9 cellular contexts compared by ENCODE assay signal in genomic region chr13:27455331-27455855, GRCh38. TPM values are rescaled to one million over a fixed set of nuclear protein-coding genes. Genes with fewer than 3 reads are reported as not detected.
A peak's percentile ranks its signal among the peaks of the same experiment; 100 is the strongest.
DNase-seq lines count a peak whose midpoint lies in the region; ATAC-seq, FAIRE-seq and TF ChIP-seq lines count a peak whose summit lies in the region.
"Had no signal": no experiment of that assay in that cellular context is flagged by ENCODE, and none has a peak within 500 bp of the region (broad histone marks: within the 10 kb centered on the region; RNA-seq: fewer than 3 reads in every experiment).

No MANE protein-coding gene starts in this region.

- H3K27ac ChIP-seq in right cardiac atrium (ENCODE audit: low read length): no peak overlapping the region
- no peak overlapping the region for H3K27ac ChIP-seq in HepG2 (ENCODE audit: extremely low read length, insufficient read depth, low read length)
- peak overlapping the region; percentile 7 to 27 for H3K27ac ChIP-seq in uterus

- H2AFZ ChIP-seq in HepG2 (ENCODE audit: low read length): peak overlapping the region; percentile 87

- no peak for FAIRE-seq in HepG2 (lab: Jason Lieb, UNC)

- ATAC-seq in right cardiac atrium (no peak), left cardiac atrium (no peak), HepG2 (peak; percentile 31; the same call in 1 of the 3 replicates)
- peak; percentile 50 for ATAC-seq in activated CD8-positive, alpha-beta memory T cell treated with anti-CD3 and anti-CD28 coated beads, Interleukin-2, amount 10 ng/mL, durations not matched to agents 7 days and 5 days

- BruUV-seq in HepG2 (replicated peaks; lab: Mats Ljungman, UMichigan): no TSS peak

- H3K4me1 ChIP-seq in right cardiac atrium (ENCODE audit: control insufficient read depth, insufficient read depth, low read length) (peaks cover 3% of the 10 kb centered on the region), HepG2 (ENCODE audit: insufficient read depth, low read length) (peaks cover 35% of the 10 kb centered on the region), uterus (no peaks in the 10 kb centered on the region)

- POLR2A ChIA-PET in HepG2 (lab: Yijun Ruan, JAX): interaction anchor here (1.0 to 1.5 kb wide), 3 partner anchors 24 to 60 kb away, joined by 3 to 4 read pairs (median 3); no protein-coding TSS in a partner anchor

- H3K9ac ChIP-seq in HepG2 (ENCODE audit: insufficient read depth, low read depth, low read length): peak overlapping the region; percentile 56

- H3K27me3 ChIP-seq in right cardiac atrium (ENCODE audit: control insufficient read depth, insufficient read depth) (no peaks in the 10 kb centered on the region), HepG2 (ENCODE audit: control insufficient read depth in 1 of 2, insufficient read depth in 2 of 2, low read length in 2 of 2) (no peaks in the 10 kb centered on the region; a peak in 1 of 5 replicates), uterus (no peaks in the 10 kb centered on the region)

- peaks cover 33% of the 10 kb centered on the region for H3K4me1 Mint-ChIP-seq in activated CD8-positive, alpha-beta memory T cell treated with anti-CD3 and anti-CD28 coated beads, Interleukin-2, amount 10 ng/mL, durations not matched to agents 7 days and 5 days
- H3K4me1 Mint-ChIP-seq in glutamatergic neuron (ENCODE audit: low read depth, unreplicated experiment): no peaks in the 10 kb centered on the region

- WGBS in right cardiac atrium: 29% methylated on average over 5 of the region's 5 CpGs
- WGBS in HepG2 (ENCODE audit: low lambda C conversion rate): 0% methylated on average over 5 of the region's 5 CpGs

- no peaks in the 10 kb centered on the region for H4K20me1 ChIP-seq in HepG2 (ENCODE audit: insufficient read depth, low read length)

- CTCF ChIA-PET in activated CD8-positive, alpha-beta memory T cell treated with anti-CD3 and anti-CD28 coated beads, Interleukin-2, amount 10 ng/mL, durations not matched to agents 7 days and 5 days (lab: Charles Lee): interaction anchor here (1.1 to 2.6 kb wide), 9 partner anchors 8 to 372 kb away, joined by 3 to 14 read pairs (median 4); partner anchors contain the start of genes LNX2 and POLR1D
- CTCF ChIA-PET in HepG2 (lab: Yijun Ruan, JAX; ENCODE audit: low intra/inter-chr PET ratio, low total read pairs): no interaction called here

- H3K4me3 ChIP-seq in right cardiac atrium (ENCODE audit: low read length): peak overlapping the region; percentile 29
- peak overlapping the region; percentile 61 to 71 (median 70) for H3K4me3 ChIP-seq in HepG2 (replicated peaks in 1 of 3; ENCODE audit: insufficient read depth in 1 of 3, low read depth in 2 of 3, low read length in 3 of 3)
- H3K4me3 ChIP-seq in uterus: peak overlapping the region in 1 of 2 donors; percentile 12

- H3K4me3 Mint-ChIP-seq in activated CD8-positive, alpha-beta memory T cell treated with anti-CD3 and anti-CD28 coated beads, Interleukin-2, amount 10 ng/mL, durations not matched to agents 7 days and 5 days: peak overlapping the region; percentile 77
- no peak overlapping the region for H3K4me3 Mint-ChIP-seq in glutamatergic neuron (ENCODE audit: unreplicated experiment)

- DNase-seq in right cardiac atrium (no peak), left cardiac atrium (no peak), HepG2 (ENCODE audit: low spot score) (no peak), uterus (no peak), NCI-H1694 treated with DMSO at 0.1 percent for 48 hours (lab: John Stamatoyannopoulos, UW) (no peak), glutamatergic neuron (no peak)
- DNase-seq in activated CD8-positive, alpha-beta memory T cell treated with anti-CD3 and anti-CD28 coated beads, Interleukin-2, amount 10 ng/mL, durations not matched to agents 7 days and 5 days: no peak
- no peak for DNase-seq in stimulated activated naive CD4-positive, alpha-beta T cell treated with Interleukin-2 at 50 U/mL for 16 hours (lab: John Stamatoyannopoulos, UW)
- DNase-seq: cortex of kidney had no signal

- peaks cover 3% of the 10 kb centered on the region for H3K36me3 Mint-ChIP-seq in activated CD8-positive, alpha-beta memory T cell treated with anti-CD3 and anti-CD28 coated beads, Interleukin-2, amount 10 ng/mL, durations not matched to agents 7 days and 5 days
- H3K36me3 Mint-ChIP-seq in glutamatergic neuron (ENCODE audit: unreplicated experiment): no peaks in the 10 kb centered on the region

- peak overlapping the region; percentile 97 for H3K27ac Mint-ChIP-seq in activated CD8-positive, alpha-beta memory T cell treated with anti-CD3 and anti-CD28 coated beads, Interleukin-2, amount 10 ng/mL, durations not matched to agents 7 days and 5 days
- no peak overlapping the region for H3K27ac Mint-ChIP-seq in glutamatergic neuron (ENCODE audit: unreplicated experiment)

- H3K79me2 ChIP-seq in HepG2 (ENCODE audit: insufficient read depth, low read length): no peaks in the 10 kb centered on the region

- TF ChIP-seq EP300 in HepG2 (IDR thresholded peaks at IDR 0.05; ENCODE audit: low read depth in 2 of 2, low read length in 2 of 2): no peak
- no peak for TF ChIP-seq EP300 in HepG2 (CRISPR knock-in tag; IDR thresholded peaks at IDR 0.05; ENCODE audit: borderline replicate concordance)

- intact Hi-C loops in right cardiac atrium (cut with DNase I): no loop called here
- intact Hi-C loops in left cardiac atrium (cut with DNase I): no loop called here
- intact Hi-C loops in HepG2 (cut with micrococcal nuclease; ENCODE audit: unreplicated experiment): no loop called here
- intact Hi-C loops in uterus (cut with DNase I; ENCODE audit: low total_unique reads): no loop called here

- no peaks in the 10 kb centered on the region for H3K27me3 Mint-ChIP-seq in activated CD8-positive, alpha-beta memory T cell treated with anti-CD3 and anti-CD28 coated beads, Interleukin-2, amount 10 ng/mL, durations not matched to agents 7 days and 5 days
- H3K27me3 Mint-ChIP-seq in glutamatergic neuron (ENCODE audit: unreplicated experiment): peaks cover 2% of the 10 kb centered on the region

- no peaks in the 10 kb centered on the region for H3K9me3 ChIP-seq in right cardiac atrium (ENCODE audit: control insufficient read depth, low read length)
- H3K9me3 ChIP-seq in HepG2 (ENCODE audit: low read length): no peaks in the 10 kb centered on the region
- H3K9me3 ChIP-seq in uterus: no peaks in the 10 kb centered on the region

- no peak for TF ChIP-seq CTCF in HepG2 (CRISPR knock-in tag; IDR thresholded peaks at IDR 0.05)
- no peak for TF ChIP-seq CTCF in uterus (IDR thresholded peaks at IDR 0.05)
- no peak for TF ChIP-seq CTCF in glutamatergic neuron (IDR thresholded peaks at IDR 0.05; ENCODE audit: partially characterized antibody, unreplicated experiment)

- TF ChIP-seq RAD21 in HepG2 (CRISPR knock-in tag; IDR thresholded peaks at IDR 0.05): no peak

- no peaks in the 10 kb centered on the region for H3K9me3 Mint-ChIP-seq in activated CD8-positive, alpha-beta memory T cell treated with anti-CD3 and anti-CD28 coated beads, Interleukin-2, amount 10 ng/mL, durations not matched to agents 7 days and 5 days (ENCODE audit: low read depth)
- peaks cover 5% of the 10 kb centered on the region for H3K9me3 Mint-ChIP-seq in glutamatergic neuron (ENCODE audit: unreplicated experiment)

- H3K36me3 ChIP-seq in HepG2 (replicated peaks in 1 of 2; ENCODE audit: control insufficient read depth in 1 of 2, insufficient read depth in 2 of 2, low read length in 2 of 2): no peaks in the 10 kb centered on the region
- H3K36me3 ChIP-seq in uterus: no peaks in the 10 kb centered on the region

- peak overlapping the region; percentile 90 for H3K4me2 ChIP-seq in HepG2 (ENCODE audit: low read depth, low read length)

- in situ Hi-C loops in HepG2 (cut with HindIII; ENCODE audit: extremely low pct_ligation_motif_present, low pct_unique_long_range_greater_than_20kb): no loop called here

- TF ChIP-seq POLR2A in HepG2 (IDR thresholded peaks at IDR 0.05; ENCODE audit: insufficient read depth in 1 of 2, low read depth in 2 of 2, low read length in 2 of 2): no peak
- TF ChIP-seq POLR2A in uterus (IDR thresholded peaks at IDR 0.05): no peak

RNA-seq across cellular contexts. Expression of gene MTIF3, which starts 5.0 kb away (rescaled TPM):
- total RNA-seq in right cardiac atrium (100 to 1,000 TPM; 102 to 157 (median 123) TPM), left cardiac atrium (100 to 1,000 TPM in 1 of 2 donors, 10 to 100 TPM in 1; 91.0 to 101 TPM), HepG2 (2016; rRNA removed; fragmentation: Illumina TruSeq; extraction: Trizol) (40.6 and 59.2 TPM in 2 replicates), uterus (100 to 1,000 TPM in 1 of 4 donors, 10 to 100 TPM in 3; 14.6 to 102 (median 40.0) TPM), glutamatergic neuron (ENCODE audit: unreplicated experiment) (46.1 TPM)
- polyA plus RNA-seq in right cardiac atrium (283 TPM), HepG2 (2011; rRNA removed) (24.6 and 33.7 TPM in 2 replicates)
- 10 to 100 TPM; 41.2 to 47.3 TPM for total RNA-seq in activated CD8-positive, alpha-beta memory T cell treated with anti-CD3 and anti-CD28 coated beads, Interleukin-2, amount 10 ng/mL, durations not matched to agents 7 days and 5 days
- 23.2 and 29.0 TPM in 2 replicates for total RNA-seq in HepG2 (2016; cell fraction: cytosol; rRNA removed; fragmentation: Illumina TruSeq; extraction: Trizol; ENCODE audit: low read depth)
- 41.6 and 55.7 TPM in 2 replicates for total RNA-seq in HepG2 (2016; cell fraction: insoluble cytoplasmic fraction; rRNA removed; fragmentation: Illumina TruSeq; extraction: Trizol)
- 47.8 and 50.6 TPM in 2 replicates for total RNA-seq in HepG2 (2016; cell fraction: membrane; rRNA removed; fragmentation: Illumina TruSeq; extraction: Trizol)
- total RNA-seq in HepG2 (2016; cell fraction: nucleus; rRNA removed; fragmentation: Illumina TruSeq; extraction: Trizol): 17.9 and 23.1 TPM in 2 replicates
- 20.9 and 29.7 TPM in 2 replicates for polyA plus RNA-seq in HepG2 (2011; cell fraction: cytosol; rRNA removed)
- 16.6 and 28.3 TPM in 2 replicates for polyA plus RNA-seq in HepG2 (2011; cell fraction: nucleus; rRNA removed)
- polyA plus RNA-seq in HepG2 (2012): 31.1 and 36.0 TPM in 2 replicates
- 33.6 and 40.0 TPM in 2 replicates for polyA plus RNA-seq in HepG2 (2016; cell fraction: cytosol; fragmentation: Illumina TruSeq; extraction: Trizol; ENCODE audit: low read depth)
- polyA plus RNA-seq in HepG2 (2016; cell fraction: insoluble cytoplasmic fraction; fragmentation: Illumina TruSeq; extraction: Trizol; ENCODE audit: low read depth): 68.6 and 71.5 TPM in 2 replicates
- polyA plus RNA-seq in HepG2 (2016; cell fraction: membrane; fragmentation: Illumina TruSeq; extraction: Trizol; ENCODE audit: low read depth): 44.5 and 54.2 TPM in 2 replicates
- polyA plus RNA-seq in HepG2 (2016; cell fraction: nucleus; fragmentation: Illumina TruSeq; extraction: Trizol; ENCODE audit: insufficient read depth, low read depth): 38.5 and 43.8 TPM in 2 replicates
- polyA minus RNA-seq in HepG2 (2011; rRNA and poly(A)+ RNA removed; ENCODE audit: low replicate concordance): 3.4 and 7.8 TPM in 2 replicates
- 7.6 and 10.5 TPM in 2 replicates for polyA minus RNA-seq in HepG2 (2011; cell fraction: cytosol; rRNA and poly(A)+ RNA removed)
- 16.4 and 20.8 TPM in 2 replicates for polyA minus RNA-seq in HepG2 (2011; cell fraction: nucleus; rRNA and poly(A)+ RNA removed)

RNA-seq across cellular contexts. Expression of gene GTF3A, which starts 31.0 kb away (rescaled TPM):
- total RNA-seq in right cardiac atrium (100 to 1,000 TPM; 149 to 204 (median 191) TPM), left cardiac atrium (100 to 1,000 TPM; 159 to 172 TPM), HepG2 (2016; rRNA removed; fragmentation: Illumina TruSeq; extraction: Trizol) (122 and 176 TPM in 2 replicates), uterus (100 to 1,000 TPM in 2 of 4 donors, 10 to 100 TPM in 2; 31.8 to 174 (median 98.3) TPM), glutamatergic neuron (ENCODE audit: unreplicated experiment) (70.2 TPM)
- polyA plus RNA-seq in right cardiac atrium (366 TPM), HepG2 (2011; rRNA removed) (36.0 and 42.1 TPM in 2 replicates)
- total RNA-seq in activated CD8-positive, alpha-beta memory T cell treated with anti-CD3 and anti-CD28 coated beads, Interleukin-2, amount 10 ng/mL, durations not matched to agents 7 days and 5 days: 100 to 1,000 TPM; 189 to 225 TPM
- total RNA-seq in HepG2 (2016; cell fraction: cytosol; rRNA removed; fragmentation: Illumina TruSeq; extraction: Trizol; ENCODE audit: low read depth): 1,005 and 1,074 TPM in 2 replicates
- 110 and 173 TPM in 2 replicates for total RNA-seq in HepG2 (2016; cell fraction: insoluble cytoplasmic fraction; rRNA removed; fragmentation: Illumina TruSeq; extraction: Trizol)
- 817 and 824 TPM in 2 replicates for total RNA-seq in HepG2 (2016; cell fraction: membrane; rRNA removed; fragmentation: Illumina TruSeq; extraction: Trizol)
- 71.9 and 77.8 TPM in 2 replicates for total RNA-seq in HepG2 (2016; cell fraction: nucleus; rRNA removed; fragmentation: Illumina TruSeq; extraction: Trizol)
- 36.5 and 39.7 TPM in 2 replicates for polyA plus RNA-seq in HepG2 (2011; cell fraction: cytosol; rRNA removed)
- polyA plus RNA-seq in HepG2 (2011; cell fraction: nucleus; rRNA removed): 30.0 and 32.8 TPM in 2 replicates
- 67.4 and 79.3 TPM in 2 replicates for polyA plus RNA-seq in HepG2 (2012)
- 1,318 and 1,338 TPM in 2 replicates for polyA plus RNA-seq in HepG2 (2016; cell fraction: cytosol; fragmentation: Illumina TruSeq; extraction: Trizol; ENCODE audit: low read depth)
- 121 and 126 TPM in 2 replicates for polyA plus RNA-seq in HepG2 (2016; cell fraction: insoluble cytoplasmic fraction; fragmentation: Illumina TruSeq; extraction: Trizol; ENCODE audit: low read depth)
- polyA plus RNA-seq in HepG2 (2016; cell fraction: membrane; fragmentation: Illumina TruSeq; extraction: Trizol; ENCODE audit: low read depth): 873 and 884 TPM in 2 replicates
- polyA plus RNA-seq in HepG2 (2016; cell fraction: nucleus; fragmentation: Illumina TruSeq; extraction: Trizol; ENCODE audit: insufficient read depth, low read depth): 118 and 129 TPM in 2 replicates
- 25.1 and 47.9 TPM in 2 replicates for polyA minus RNA-seq in HepG2 (2011; rRNA and poly(A)+ RNA removed; ENCODE audit: low replicate concordance)
- polyA minus RNA-seq in HepG2 (2011; cell fraction: cytosol; rRNA and poly(A)+ RNA removed): 16.9 and 22.6 TPM in 2 replicates
- polyA minus RNA-seq in HepG2 (2011; cell fraction: nucleus; rRNA and poly(A)+ RNA removed): 16.4 and 20.8 TPM in 2 replicates

Comparison
In these comparisons a context has a peak if more than half of its experiments do, and no peak if none do; other contexts are left out.
1. ATAC-seq: peak in activated CD8-positive, alpha-beta memory T cell treated with anti-CD3 and anti-CD28 coated beads, Interleukin-2, amount 10 ng/mL, durations not matched to agents 7 days and 5 days (single experiment) and HepG2 (single experiment); none in right cardiac atrium (0 of 2) and left cardiac atrium (0 of 2).
2. H3K27ac ChIP-seq: peak in uterus (2 of 2); none in right cardiac atrium (single experiment) and HepG2 (single experiment).